21 cellular contexts compared by ENCODE assay signal in genomic region chr5:1934056-1934394, GRCh38. TPM values are rescaled to one million over a fixed set of nuclear protein-coding genes. Genes with fewer than 3 reads are reported as not detected.
DNase-seq lines count a peak whose midpoint lies in the region; ATAC-seq and TF ChIP-seq lines count a peak whose summit lies in the region.
"Had no signal": no experiment of that assay in that cellular context is flagged by ENCODE, and none has a peak within 500 bp of the region (broad histone marks: within the 10 kb centered on the region; RNA-seq: fewer than 3 reads in every experiment).

No MANE protein-coding gene starts in this region.

- no peaks in the 10 kb centered on the region for H3K9me3 Mint-ChIP-seq in H9
- no peaks in the 10 kb centered on the region for H3K9me3 Mint-ChIP-seq in activated CD4-positive, alpha-beta T cell treated with anti-CD3 and anti-CD28 coated beads, Interleukin-2, amount 10 ng/mL, durations not matched to agents 24 days and 14 days
- H3K9me3 Mint-ChIP-seq: CD8-positive, alpha-beta T cell had no signal

- H3K23me2 ChIP-seq in H9 (ENCODE audit: insufficient read length, low read depth, low read length, poor library complexity, severe bottlenecking) = peaks cover 6% of the 10 kb centered on the region

- no peak overlapping the region for H4K5ac ChIP-seq in H9 (ENCODE audit: insufficient read length, low read depth, low read length)

- no peak overlapping the region for H2BK15ac ChIP-seq in H9 (ENCODE audit: low read depth, low read length)

- H3K23ac ChIP-seq in H9 (ENCODE audit: insufficient read length, low read depth, low read length) = no peak overlapping the region
- H3K23ac ChIP-seq in trophoblast cell (ENCODE audit: low read length) = no peak overlapping the region

- H3K18ac ChIP-seq in H9 (ENCODE audit: insufficient read length, low read depth, low read length) = no peak overlapping the region
- no peak overlapping the region for H3K18ac ChIP-seq in trophoblast cell (ENCODE audit: low read length)

- peaks cover 5 to 11% of the 10 kb centered on the region in 2 experiments; a peak in 3 of 4 replicates for H3K4me1 Mint-ChIP-seq in H9
- H3K4me1 Mint-ChIP-seq in activated CD4-positive, alpha-beta T cell treated with anti-CD3 and anti-CD28 coated beads, Interleukin-2, amount 10 ng/mL, durations not matched to agents 24 days and 14 days = no peaks in the 10 kb centered on the region

- TF ChIP-seq POLR2A in sigmoid colon (IDR thresholded peaks at IDR 0.05) = no peak

- H3K4me1 ChIP-seq in BE2C (no peaks in the 10 kb centered on the region), H9 (ENCODE audit: insufficient read depth, low read length) (no peaks in the 10 kb centered on the region; the same call in 1 of the 2 replicates), foreskin keratinocyte (peaks cover 11% of the 10 kb centered on the region), trophoblast cell (ENCODE audit: control insufficient read depth in 1 of 2, insufficient read depth in 2 of 2, low read length in 2 of 2) (peaks cover 3 to 5% of the 10 kb centered on the region in 2 experiments), sigmoid colon (peaks cover 0 to 12% (median 5%) of the 10 kb centered on the region in 4 donors)

- TF ChIP-seq CTCF in BE2C (IDR thresholded peaks at IDR 0.05; ENCODE audit: low read depth, low read length) = no peak
- peak; percentile 25; the same call in 2 of the 3 replicates for TF ChIP-seq CTCF in H9 (conservative IDR thresholded peaks at IDR 0.05)
- TF ChIP-seq CTCF in foreskin keratinocyte (conservative IDR thresholded peaks at IDR 0.05) = no peak
- TF ChIP-seq CTCF in sigmoid colon (IDR thresholded peaks at IDR 0.05) = no peak

- H2AFZ ChIP-seq in H9 (ENCODE audit: low read length) (no peak overlapping the region), trophoblast cell (ENCODE audit: insufficient read depth, low read length, poor library complexity) (no peak overlapping the region)

- H3K79me2 ChIP-seq in H9 (ENCODE audit: insufficient read depth, low read length) (no peaks in the 10 kb centered on the region), trophoblast cell (ENCODE audit: control insufficient read depth, insufficient read depth, low read length, poor library complexity) (no peaks in the 10 kb centered on the region)

- no peak overlapping the region for H3T11ph ChIP-seq in H9 (ENCODE audit: low read length)

- no peaks in the 10 kb centered on the region for H3K36me3 ChIP-seq in BE2C
- no peaks in the 10 kb centered on the region for H3K36me3 ChIP-seq in trophoblast cell (ENCODE audit: control insufficient read depth in 1 of 2, insufficient read depth in 2 of 2, low read length in 2 of 2)
- peaks cover 0 to 8% (median 0%) of the 10 kb centered on the region in 4 donors for H3K36me3 ChIP-seq in sigmoid colon
- H3K36me3 ChIP-seq: BLaER1 treated with 17β-estradiol and CSF1 and Interleukin-3, amounts not matched to agents 10 nM and 100 nM had no signal

- DNase-seq in BE2C (peak; percentile 1), H9 (peak; percentile 28), foreskin keratinocyte (no peak), trophoblast cell (no peak), sigmoid colon (no peak)
- DNase-seq in activated CD4-positive, alpha-beta T cell treated with anti-CD3 and anti-CD28 coated beads for 1 hour = no peak
- DNase-seq in activated CD4-positive, alpha-beta T cell treated with anti-CD3 and anti-CD28 coated beads, Interleukin-2, amount 10 ng/mL, durations not matched to agents 24 days and 14 days = no peak
- DNase-seq: 8988T; Calu3; CD8-positive, alpha-beta T cell; DMS 273 treated with DMSO at 0.1 percent for 48 hours; DMS53; DND-41; EL had no signal

- peaks cover 0 to 1% (median 0%) of the 10 kb centered on the region in 3 experiments; a peak in 1 of 7 replicates for H3K36me3 Mint-ChIP-seq in H9 (ENCODE audit: insufficient read depth in 1 of 3, low read depth in 3 of 3)
- no peaks in the 10 kb centered on the region for H3K36me3 Mint-ChIP-seq in activated CD4-positive, alpha-beta T cell treated with anti-CD3 and anti-CD28 coated beads, Interleukin-2, amount 10 ng/mL, durations not matched to agents 24 days and 14 days (ENCODE audit: low read depth)
- H3K36me3 Mint-ChIP-seq: CD8-positive, alpha-beta T cell had no signal

- peak overlapping the region in 1 of 3 experiments; percentile 38; a peak in 1 of 7 replicates for H3K27ac Mint-ChIP-seq in H9
- H3K27ac Mint-ChIP-seq in activated CD4-positive, alpha-beta T cell treated with anti-CD3 and anti-CD28 coated beads, Interleukin-2, amount 10 ng/mL, durations not matched to agents 24 days and 14 days = no peak overlapping the region
- H3K27ac Mint-ChIP-seq: CD8-positive, alpha-beta T cell had no signal

- H3K4me3 ChIP-seq in BE2C (ENCODE audit: low read depth, low read length) = no peak overlapping the region
- H3K4me3 ChIP-seq in trophoblast cell (ENCODE audit: low read depth, low read length) = no peak overlapping the region
- no peak overlapping the region for H3K4me3 ChIP-seq in sigmoid colon
- H3K4me3 ChIP-seq: BLaER1 treated with 17β-estradiol and CSF1 and Interleukin-3, amounts not matched to agents 10 nM and 100 nM; GM12878 had no signal

- peaks cover 22% of the 10 kb centered on the region for H3K27me3 Mint-ChIP-seq in H9 (ENCODE audit: low read depth)
- peaks cover 25% of the 10 kb centered on the region for H3K27me3 Mint-ChIP-seq in activated CD4-positive, alpha-beta T cell treated with anti-CD3 and anti-CD28 coated beads, Interleukin-2, amount 10 ng/mL, durations not matched to agents 24 days and 14 days

- H3K79me1 ChIP-seq in H9 (ENCODE audit: insufficient read depth, low read depth, low read length, poor library complexity, severe bottlenecking) = no peaks in the 10 kb centered on the region
- H3K79me1 ChIP-seq in trophoblast cell (ENCODE audit: low read length) = no peaks in the 10 kb centered on the region

- H3K14ac ChIP-seq in H9 (ENCODE audit: insufficient read depth, low read length) (no peak overlapping the region; the same call in 1 of the 2 replicates), trophoblast cell (ENCODE audit: low read length) (no peak overlapping the region)

- no peak overlapping the region; a peak in 1 of 5 replicates for H3K4me3 Mint-ChIP-seq in H9
- H3K4me3 Mint-ChIP-seq in activated CD4-positive, alpha-beta T cell treated with anti-CD3 and anti-CD28 coated beads, Interleukin-2, amount 10 ng/mL, durations not matched to agents 24 days and 14 days = no peak overlapping the region
- H3K4me3 Mint-ChIP-seq: CD8-positive, alpha-beta T cell had no signal

- no peak overlapping the region for H3K56ac ChIP-seq in H9 (ENCODE audit: insufficient read length, low read depth, low read length)

- H4K8ac ChIP-seq in H9 (replicated peaks; ENCODE audit: insufficient read length, low read depth, low read length) (no peak overlapping the region), trophoblast cell (ENCODE audit: low read depth, low read length) (no peak overlapping the region)

- H2BK20ac ChIP-seq in H9 (ENCODE audit: low read depth, low read length, poor library complexity, severe bottlenecking) = no peak overlapping the region

- H4K20me1 ChIP-seq in H9 (ENCODE audit: control insufficient read depth, insufficient read depth, insufficient read length) = peaks cover 4% of the 10 kb centered on the region

- H3K4ac ChIP-seq in H9 (ENCODE audit: low read depth, low read length) = no peak overlapping the region
- H3K4ac ChIP-seq in trophoblast cell (ENCODE audit: low read depth, low read length) = no peak overlapping the region

- no peak overlapping the region for H3K9ac ChIP-seq in H9 (ENCODE audit: extremely low read depth, insufficient read length, low read length)
- no peak overlapping the region for H3K9ac ChIP-seq in trophoblast cell (ENCODE audit: low read length)
- H3K9ac ChIP-seq: BLaER1 treated with 17β-estradiol and CSF1 and Interleukin-3, amounts not matched to agents 10 nM and 100 nM had no signal

- ATAC-seq in foreskin keratinocyte = no peak
- ATAC-seq: CD8-positive, alpha-beta T cell; GM12878 had no signal

- no peak overlapping the region for H4K91ac ChIP-seq in H9 (ENCODE audit: insufficient read length, low read depth, low read length)
- peak overlapping the region; percentile 27 for H4K91ac ChIP-seq in trophoblast cell (ENCODE audit: low read depth, low read length)

- no peak for TF ChIP-seq EP300 in sigmoid colon (IDR thresholded peaks at IDR 0.05)

- WGBS in H9 (ENCODE audit: extremely low coverage, insufficient read length, low lambda C conversion rate) = no CpG with 5 or more reads among the region's 9 CpGs
- WGBS in trophoblast cell (ENCODE audit: extremely low coverage, insufficient coverage, insufficient read length) = no CpG with 5 or more reads among the region's 9 CpGs
- WGBS in sigmoid colon, 2 donors = 87 to 88% methylated on average over 9 of the region's 9 CpGs

- H2AK5ac ChIP-seq in H9 (ENCODE audit: insufficient read length, low read length) (no peak overlapping the region), trophoblast cell (ENCODE audit: low read length) (no peak overlapping the region)

- intact Hi-C loops in activated CD4-positive, alpha-beta T cell treated with anti-CD3 and anti-CD28 coated beads, Interleukin-2, amount 10 ng/mL, durations not matched to agents 24 days and 14 days (cut with micrococcal nuclease) = no loop called here
- intact Hi-C loops in sigmoid colon (cut with DNase I) = no loop called here

- H3K27me3 ChIP-seq in BE2C (peaks cover 57% of the 10 kb centered on the region), H9 (ENCODE audit: insufficient read depth, low read length) (no peaks in the 10 kb centered on the region; the same call in 1 of the 2 replicates), foreskin keratinocyte (no peaks in the 10 kb centered on the region), trophoblast cell (ENCODE audit: insufficient read depth, low read length) (peaks cover 10% of the 10 kb centered on the region), sigmoid colon (peaks cover 0 to 13% (median 4%) of the 10 kb centered on the region in 3 donors)

- H3K4me2 ChIP-seq in H9 (ENCODE audit: insufficient read depth, insufficient read length, low read length) (no peak overlapping the region), trophoblast cell (ENCODE audit: low read length) (no peak overlapping the region)
- H3K4me2 ChIP-seq: BLaER1 treated with 17β-estradiol and CSF1 and Interleukin-3, amounts not matched to agents 10 nM and 100 nM had no signal

- H2BK12ac ChIP-seq in H9 (ENCODE audit: insufficient read length, low read depth, low read length) = no peak overlapping the region
- no peak overlapping the region for H2BK12ac ChIP-seq in trophoblast cell (ENCODE audit: low read length)

- no peak overlapping the region for H4K12ac ChIP-seq in trophoblast cell (ENCODE audit: low read depth, low read length)

- H2BK5ac ChIP-seq in H9 (ENCODE audit: insufficient read length, low read length) (no peak overlapping the region), trophoblast cell (ENCODE audit: low read depth, low read length, poor library complexity) (no peak overlapping the region)

- H3K9me3 ChIP-seq in BE2C (no peaks in the 10 kb centered on the region), H9 (ENCODE audit: control insufficient read depth, low read depth, low read length) (no peaks in the 10 kb centered on the region), trophoblast cell (ENCODE audit: insufficient read depth, low read depth, low read length) (peaks cover 14% of the 10 kb centered on the region), sigmoid colon (no peaks in the 10 kb centered on the region)
- H3K9me3 ChIP-seq: BLaER1 treated with 17β-estradiol and CSF1 and Interleukin-3, amounts not matched to agents 10 nM and 100 nM had no signal

- no peak overlapping the region for H3K27ac ChIP-seq in H9 (ENCODE audit: insufficient read length, low read depth, low read length)
- peak overlapping the region; percentile 86 for H3K27ac ChIP-seq in foreskin keratinocyte
- no peak overlapping the region for H3K27ac ChIP-seq in trophoblast cell (ENCODE audit: low read depth, low read length)
- no peak overlapping the region for H3K27ac ChIP-seq in sigmoid colon
- H3K27ac ChIP-seq: BLaER1 treated with 17β-estradiol and CSF1 and Interleukin-3, amounts not matched to agents 10 nM and 100 nM had no signal

- H2BK120ac ChIP-seq in H9 (ENCODE audit: low read depth, low read length, poor library complexity, severe bottlenecking) = no peak overlapping the region
- H2BK120ac ChIP-seq in trophoblast cell (ENCODE audit: insufficient read depth, low read length, poor library complexity) = peak overlapping the region; percentile 10

RNA-seq across cellular contexts. Expression of gene IRX4, which starts 51.3 kb away (rescaled TPM):
- polyA plus RNA-seq in BE2C (2012; ENCODE audit: insufficient read depth, insufficient read length, low read depth) = not detected
- total RNA-seq in H9 (2021) = 3.2 and 3.4 TPM in 2 replicates
- total RNA-seq in foreskin keratinocyte = 20.3 and 26.4 TPM in 2 replicates
- polyA plus RNA-seq in foreskin keratinocyte = 22.0 and 32.8 TPM in 2 replicates
- 25.8 and 26.3 TPM in 2 replicates for polyA plus RNA-seq in trophoblast cell (2013)
- not detected in 2 replicates for total RNA-seq in activated CD4-positive, alpha-beta T cell treated with anti-CD3 and anti-CD28 coated beads, Interleukin-2, amount 10 ng/mL, durations not matched to agents 24 days and 14 days
- not detected for total RNA-seq in sigmoid colon
- polyA plus RNA-seq in sigmoid colon = under 1 TPM in 1 of 3 donors, not detected in 2; 0.06 TPM
- total RNA-seq: A673; Calu3; CD8-positive, alpha-beta T cell; G401; GM12878; H4; HT-29 had no signal
- polyA plus RNA-seq: AG04450, GM12878 had no signal

Comparison
In these comparisons a context has a peak if more than half of its experiments do, and no peak if none do; other contexts are left out.
1. DNase-seq: peak in BE2C (single experiment) and H9 (single experiment); none in foreskin keratinocyte (0 of 2), trophoblast cell (0 of 2), activated CD4-positive, alpha-beta T cell treated with anti-CD3 and anti-CD28 coated beads for 1 hour (single experiment), activated CD4-positive, alpha-beta T cell treated with anti-CD3 and anti-CD28 coated beads, Interleukin-2, amount 10 ng/mL, durations not matched to agents 24 days and 14 days (single experiment) and sigmoid colon (single experiment).